Comparison of ENCODE assay signal across 8 cellular contexts in genomic region chr6:118776607-118777549, GRCh38.
A peak's percentile ranks its signal among the peaks of the same experiment; 100 is the strongest.
DNase-seq lines count a peak whose midpoint lies in the region; ATAC-seq and TF ChIP-seq lines count a peak whose summit lies in the region.

No MANE protein-coding gene starts in this region.

- no peak overlapping the region for H3K4me3 ChIP-seq in BJ (ENCODE audit: low read depth, low read length)
- no peak overlapping the region for H3K4me3 ChIP-seq in mesenchymal stem cell (ENCODE audit: insufficient read depth in 1 of 2, low read depth in 1 of 2, low read length in 2 of 2)

- POLR2A ChIA-PET in BJ (lab: Charles Lee), result no interaction called here
- POLR2A ChIA-PET in activated CD4-positive, alpha-beta T cell treated with anti-CD3 and anti-CD28 coated beads, Interleukin-2, amount 10 ng/mL, durations not matched to agents 7 days and 5 days (lab: Charles Lee), result no interaction called here

- no peaks in the 10 kb centered on the region for H3K9me3 ChIP-seq in mesenchymal stem cell (ENCODE audit: control insufficient read depth, low read length)

- no peak overlapping the region for H3K18ac ChIP-seq in mesenchymal stem cell (ENCODE audit: low read depth in 1 of 2, low read length in 2 of 2)

- no peak overlapping the region for H2BK12ac ChIP-seq in mesenchymal stem cell (ENCODE audit: low read length in 2 of 2)

- no peak overlapping the region for H4K91ac ChIP-seq in mesenchymal stem cell (ENCODE audit: low read length)

- peak; percentile 79 for TF ChIP-seq CTCF in BJ (IDR thresholded peaks at IDR 0.05; ENCODE audit: insufficient read depth, low read depth, low read length)

- no peaks in the 10 kb centered on the region for H3K36me3 ChIP-seq in BJ (ENCODE audit: control insufficient read depth, insufficient read depth, low read length)
- no peaks in the 10 kb centered on the region for H3K36me3 ChIP-seq in mesenchymal stem cell (ENCODE audit: control insufficient read depth in 1 of 2, insufficient read depth in 2 of 2, low read depth in 1 of 2, low read length in 2 of 2)

- H3K4me1 ChIP-seq in mesenchymal stem cell (ENCODE audit: control insufficient read depth, insufficient read depth, low read depth, low read length), result no peaks in the 10 kb centered on the region

- no peak overlapping the region for H2BK120ac ChIP-seq in mesenchymal stem cell (ENCODE audit: low read depth, low read length)

- H3K27ac Mint-ChIP-seq in activated CD4-positive, alpha-beta T cell treated with anti-CD3 and anti-CD28 coated beads, Interleukin-2, amount 10 ng/mL, durations not matched to agents 7 days and 5 days, result no peak overlapping the region
- peak overlapping the region; percentile 46 for H3K27ac Mint-ChIP-seq in stimulated activated effector memory CD8-positive, alpha-beta T cell treated with anti-CD3 and anti-CD28 coated beads, Interleukin-12 subunit alpha, Interleukin-12 subunit beta, amount 100 ng/mL, for 72 hours

- H3K4me1 Mint-ChIP-seq in activated CD4-positive, alpha-beta T cell treated with anti-CD3 and anti-CD28 coated beads, Interleukin-2, amount 10 ng/mL, durations not matched to agents 7 days and 5 days, result peaks cover 14% of the 10 kb centered on the region
- peaks cover 16% of the 10 kb centered on the region for H3K4me1 Mint-ChIP-seq in stimulated activated effector memory CD8-positive, alpha-beta T cell treated with anti-CD3 and anti-CD28 coated beads, Interleukin-12 subunit alpha, Interleukin-12 subunit beta, amount 100 ng/mL, for 72 hours

- no peak overlapping the region for H3K23ac ChIP-seq in mesenchymal stem cell (ENCODE audit: low read length in 2 of 2)

- no peak overlapping the region for H2BK15ac ChIP-seq in mesenchymal stem cell (ENCODE audit: low read depth, poor library complexity, severe bottlenecking)

- H3K27me3 Mint-ChIP-seq in activated CD4-positive, alpha-beta T cell treated with anti-CD3 and anti-CD28 coated beads, Interleukin-2, amount 10 ng/mL, durations not matched to agents 7 days and 5 days, result peaks cover 6% of the 10 kb centered on the region

- no peaks in the 10 kb centered on the region for H3K9me3 Mint-ChIP-seq in activated CD4-positive, alpha-beta T cell treated with anti-CD3 and anti-CD28 coated beads, Interleukin-2, amount 10 ng/mL, durations not matched to agents 7 days and 5 days
- H3K9me3 Mint-ChIP-seq in stimulated activated effector memory CD8-positive, alpha-beta T cell treated with anti-CD3 and anti-CD28 coated beads, Interleukin-12 subunit alpha, Interleukin-12 subunit beta, amount 100 ng/mL, for 72 hours, result no peaks in the 10 kb centered on the region

- H3K4ac ChIP-seq in mesenchymal stem cell (ENCODE audit: low read depth in 1 of 2, low read length in 2 of 2), result no peak overlapping the region

- ATAC-seq in GM19025 (IDR thresholded peaks at IDR 0.05; ENCODE audit: low read depth, unreplicated experiment) (peak; percentile 80), HG03442 (IDR thresholded peaks at IDR 0.05; ENCODE audit: unreplicated experiment) (peak; percentile 80)
- ATAC-seq in stimulated activated effector memory CD8-positive, alpha-beta T cell treated with anti-CD3 and anti-CD28 coated beads, Interleukin-12 subunit alpha, Interleukin-12 subunit beta, amount 100 ng/mL, for 72 hours, result peak; percentile 81

- H4K8ac ChIP-seq in mesenchymal stem cell (ENCODE audit: low read length), result no peak overlapping the region

- H2AK5ac ChIP-seq in mesenchymal stem cell (ENCODE audit: low read length, severe bottlenecking), result no peak overlapping the region

- H3K27me3 ChIP-seq in BJ (ENCODE audit: control insufficient read depth, insufficient read depth, low read length) (peaks cover 5% of the 10 kb centered on the region; the same call in 1 of the 2 replicates), mesenchymal stem cell (ENCODE audit: control insufficient read depth in 1 of 2, insufficient read depth in 1 of 2, low read length in 2 of 2) (peaks cover 0 to 9% of the 10 kb centered on the region in 2 experiments)

- no peaks in the 10 kb centered on the region for H3K79me1 ChIP-seq in mesenchymal stem cell (replicated peaks; ENCODE audit: low read length, poor library complexity, severe bottlenecking)

- no peak overlapping the region for H3K4me3 Mint-ChIP-seq in activated CD4-positive, alpha-beta T cell treated with anti-CD3 and anti-CD28 coated beads, Interleukin-2, amount 10 ng/mL, durations not matched to agents 7 days and 5 days
- no peak overlapping the region for H3K4me3 Mint-ChIP-seq in stimulated activated effector memory CD8-positive, alpha-beta T cell treated with anti-CD3 and anti-CD28 coated beads, Interleukin-12 subunit alpha, Interleukin-12 subunit beta, amount 100 ng/mL, for 72 hours

- no peak overlapping the region for H2AFZ ChIP-seq in mesenchymal stem cell (ENCODE audit: low read depth, low read length)

- no peak overlapping the region for H3K14ac ChIP-seq in mesenchymal stem cell (ENCODE audit: low read length in 2 of 2)

- no peak overlapping the region for H3K9ac ChIP-seq in mesenchymal stem cell (ENCODE audit: low read length)

- no peak overlapping the region for H3K27ac ChIP-seq in mesenchymal stem cell (ENCODE audit: low read length, poor library complexity, severe bottlenecking)

- H3K36me3 Mint-ChIP-seq in activated CD4-positive, alpha-beta T cell treated with anti-CD3 and anti-CD28 coated beads, Interleukin-2, amount 10 ng/mL, durations not matched to agents 7 days and 5 days (ENCODE audit: low read depth), result no peaks in the 10 kb centered on the region
- no peaks in the 10 kb centered on the region for H3K36me3 Mint-ChIP-seq in stimulated activated effector memory CD8-positive, alpha-beta T cell treated with anti-CD3 and anti-CD28 coated beads, Interleukin-12 subunit alpha, Interleukin-12 subunit beta, amount 100 ng/mL, for 72 hours

- WGBS in mesenchymal stem cell, result 73% methylated on average over 4 of the region's 5 CpGs

- CTCF ChIA-PET in BJ (lab: Yijun Ruan, JAX), result interaction anchor here (0.5 to 1.9 kb wide), 13 partner anchors 9 to 936 kb away, joined by 3 to 6 read pairs (median 3); no protein-coding TSS in a partner anchor
- CTCF ChIA-PET in activated CD4-positive, alpha-beta T cell treated with anti-CD3 and anti-CD28 coated beads, Interleukin-2, amount 10 ng/mL, durations not matched to agents 7 days and 5 days (lab: Charles Lee), result interaction anchor here (1.1 to 2.0 kb wide), 3 partner anchors 8 to 211 kb away, joined by 3 to 6 read pairs (median 5); no protein-coding TSS in a partner anchor

- peak; percentile 43 for DNase-seq in BJ (ENCODE audit: low read depth)
- peak; percentile 88 for DNase-seq in NCI-H69 (lab: John Stamatoyannopoulos, UW)
- DNase-seq in activated CD4-positive, alpha-beta T cell treated with anti-CD3 and anti-CD28 coated beads, Interleukin-2, amount 10 ng/mL, durations not matched to agents 7 days and 5 days, result peak; percentile 76
- DNase-seq in ecto neural progenitor cell (ENCODE audit: low spot score), result peak; percentile 55
- DNase-seq in mesenchymal stem cell, result peak; percentile 78
- DNase-seq in stimulated activated effector memory CD8-positive, alpha-beta T cell treated with anti-CD3 and anti-CD28 coated beads, Interleukin-12 subunit alpha, Interleukin-12 subunit beta, amount 100 ng/mL, for 72 hours (ENCODE audit: low spot score in 2 of 2), result peak in 1 of 2 donors; percentile 72

- H2BK5ac ChIP-seq in mesenchymal stem cell (ENCODE audit: low read depth, low read length, poor library complexity, severe bottlenecking), result no peak overlapping the region

- no peak overlapping the region for H3K4me2 ChIP-seq in mesenchymal stem cell (ENCODE audit: low read length, poor library complexity, severe bottlenecking)
